In the genomic region with DNA sequence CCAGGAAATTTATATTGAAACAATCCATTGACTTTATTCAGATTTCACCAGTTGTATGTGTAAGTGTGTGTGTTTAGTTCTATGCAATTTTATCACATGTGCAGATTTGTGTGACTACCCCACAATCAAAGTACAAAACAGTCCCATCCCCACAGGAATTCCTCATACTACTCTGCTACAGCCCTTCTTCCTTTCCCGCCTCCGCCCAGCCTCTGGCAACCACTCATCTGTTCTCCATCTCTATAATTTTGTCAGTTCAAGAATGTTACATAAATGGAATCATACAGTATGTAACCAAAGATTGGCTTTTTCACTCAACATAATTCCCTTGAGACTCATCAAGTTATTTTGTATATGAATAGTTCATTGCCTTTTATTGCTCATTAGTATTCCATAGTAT, we compare ENCODE assay signal across 8 cellular contexts.
"Had no signal": no experiment of that assay in that cellular context is flagged by ENCODE, and none has a peak within 500 bp of the region (broad histone marks: within the 10 kb centered on the region; RNA-seq: fewer than 3 reads in every experiment).

No MANE protein-coding gene starts in this region.

- H3K9me3 Mint-ChIP-seq: GM23338 had no signal

- ATAC-seq: GM23338, HCT116 had no signal

- H3K27ac Mint-ChIP-seq: GM23338, H9, HFFc6 had no signal

- DNase-seq: GM23248, GOT3, H7, H9, HCEC 1CT, HFFc6 had no signal

- H3K4me3 Mint-ChIP-seq: GM23338, H9, HFFc6 had no signal
